3 cellular contexts compared by ENCODE assay signal in the genomic region with DNA sequence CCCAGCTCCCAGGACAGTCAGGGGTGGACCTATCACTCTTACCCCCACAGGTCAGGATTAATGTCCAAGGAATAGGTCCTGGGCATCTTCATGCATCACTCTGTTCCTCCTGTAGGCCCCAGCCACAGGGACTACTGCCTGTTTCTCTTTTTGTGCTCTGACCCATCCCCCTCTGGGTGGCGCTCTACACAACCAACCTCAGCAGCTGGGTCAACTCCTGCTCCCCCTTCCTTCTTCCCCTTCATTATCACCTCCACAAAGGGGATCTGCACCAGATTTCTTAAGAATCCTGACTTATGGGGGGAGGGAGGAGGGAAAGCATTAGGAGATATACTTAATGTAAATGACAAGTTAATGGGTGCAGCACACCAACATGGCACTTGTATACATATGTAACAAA.
TF ChIP-seq lines count a peak whose summit lies in the region.

No MANE protein-coding gene starts in this region.

TF ChIP-seq in SK-N-SH, 30 proteins besides CTCF, POLR2A, EP300 and RAD21 (continued from another document):
- TF ChIP-seq REST (IDR thresholded peaks at IDR 0.05; ENCODE audit: low read depth, low read length) (no peak), FOXJ3 (CRISPR knock-in tag; IDR thresholded peaks at IDR 0.05) (no peak), CHD2 (IDR thresholded peaks at IDR 0.05; ENCODE audit: low read length, partially characterized antibody) (no peak), FOSL2 (IDR thresholded peaks at IDR 0.05; ENCODE audit: borderline replicate concordance, low read depth) (no peak), MAX (IDR thresholded peaks at IDR 0.05; ENCODE audit: low read depth) (no peak), TAF1 (IDR thresholded peaks at IDR 0.05; ENCODE audit: borderline replicate concordance, low read depth, low read length) (no peak)

TF ChIP-seq in SK-N-SH treated with all-trans-retinoic acid at 6 μM for 48 hours, 23 proteins besides CTCF, POLR2A, EP300 and RAD21:
- no peak for TF ChIP-seq ZNF565 (CRISPR knock-in tag; conservative IDR thresholded peaks at IDR 0.05; ENCODE audit: low read depth)
- TF ChIP-seq, protein P1, sequence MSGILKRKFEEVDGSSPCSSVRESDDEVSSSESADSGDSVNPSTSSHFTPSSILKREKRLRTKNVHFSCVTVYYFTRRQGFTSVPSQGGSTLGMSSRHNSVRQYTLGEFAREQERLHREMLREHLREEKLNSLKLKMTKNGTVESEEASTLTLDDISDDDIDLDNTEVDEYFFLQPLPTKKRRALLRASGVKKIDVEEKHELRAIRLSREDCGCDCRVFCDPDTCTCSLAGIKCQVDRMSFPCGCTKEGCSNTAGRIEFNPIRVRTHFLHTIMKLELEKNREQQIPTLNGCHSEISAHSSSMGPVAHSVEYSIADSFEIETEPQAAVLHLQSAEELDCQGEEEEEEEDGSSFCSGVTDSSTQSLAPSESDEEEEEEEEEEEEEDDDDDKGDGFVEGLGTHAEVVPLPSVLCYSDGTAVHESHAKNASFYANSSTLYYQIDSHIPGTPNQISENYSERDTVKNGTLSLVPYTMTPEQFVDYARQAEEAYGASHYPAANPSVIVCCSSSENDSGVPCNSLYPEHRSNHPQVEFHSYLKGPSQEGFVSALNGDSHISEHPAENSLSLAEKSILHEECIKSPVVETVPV (CRISPR knock-in tag; IDR thresholded peaks at IDR 0.05): no peak
- TF ChIP-seq CSDC2 (CRISPR knock-in tag; IDR thresholded peaks at IDR 0.05): no peak
- TF ChIP-seq ZNF8 (CRISPR knock-in tag; IDR thresholded peaks at IDR 0.05): no peak
- no peak for TF ChIP-seq BACH2 (CRISPR knock-in tag; IDR thresholded peaks at IDR 0.05; ENCODE audit: borderline replicate concordance)
- TF ChIP-seq GLIS3 (CRISPR knock-in tag; IDR thresholded peaks at IDR 0.05): no peak
- TF ChIP-seq, protein P2, sequence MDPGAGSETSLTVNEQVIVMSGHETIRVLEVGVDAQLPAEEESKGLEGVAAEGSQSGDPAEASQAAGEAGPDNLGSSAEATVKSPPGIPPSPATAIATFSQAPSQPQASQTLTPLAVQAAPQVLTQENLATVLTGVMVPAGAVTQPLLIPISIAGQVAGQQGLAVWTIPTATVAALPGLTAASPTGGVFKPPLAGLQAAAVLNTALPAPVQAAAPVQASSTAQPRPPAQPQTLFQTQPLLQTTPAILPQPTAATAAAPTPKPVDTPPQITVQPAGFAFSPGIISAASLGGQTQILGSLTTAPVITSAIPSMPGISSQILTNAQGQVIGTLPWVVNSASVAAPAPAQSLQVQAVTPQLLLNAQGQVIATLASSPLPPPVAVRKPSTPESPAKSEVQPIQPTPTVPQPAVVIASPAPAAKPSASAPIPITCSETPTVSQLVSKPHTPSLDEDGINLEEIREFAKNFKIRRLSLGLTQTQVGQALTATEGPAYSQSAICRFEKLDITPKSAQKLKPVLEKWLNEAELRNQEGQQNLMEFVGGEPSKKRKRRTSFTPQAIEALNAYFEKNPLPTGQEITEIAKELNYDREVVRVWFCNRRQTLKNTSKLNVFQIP (CRISPR knock-in tag; IDR thresholded peaks at IDR 0.05; ENCODE audit: borderline replicate concordance, low read depth): no peak
- TF ChIP-seq ZC3H10 (CRISPR knock-in tag; IDR thresholded peaks at IDR 0.05): no peak
- TF ChIP-seq SNAI2 (CRISPR knock-in tag; IDR thresholded peaks at IDR 0.05): no peak
- no peak for TF ChIP-seq ISL1 (CRISPR knock-in tag; IDR thresholded peaks at IDR 0.05)
- TF ChIP-seq TOX (CRISPR knock-in tag; IDR thresholded peaks at IDR 0.05; ENCODE audit: borderline replicate concordance): no peak

TF ChIP-seq in WTC11, 78 proteins besides CTCF, POLR2A, EP300 and RAD21:
- TF ChIP-seq AR (CRISPR knock-in tag; IDR thresholded peaks at IDR 0.05) (no peak), ERG (CRISPR knock-in tag; IDR thresholded peaks at IDR 0.05) (no peak), PRRX2 (CRISPR knock-in tag; IDR thresholded peaks at IDR 0.05) (no peak), JUN (CRISPR knock-in tag; IDR thresholded peaks at IDR 0.05) (no peak), MXD4 (CRISPR knock-in tag; IDR thresholded peaks at IDR 0.05; ENCODE audit: borderline replicate concordance) (no peak), ZBTB43 (CRISPR knock-in tag; IDR thresholded peaks at IDR 0.05) (no peak), SMAD3 (CRISPR knock-in tag; IDR thresholded peaks at IDR 0.05; ENCODE audit: borderline replicate concordance) (no peak), ZNF671 (CRISPR knock-in tag; IDR thresholded peaks at IDR 0.05) (no peak), ATF6 (CRISPR knock-in tag; IDR thresholded peaks at IDR 0.05) (no peak)
- TF ChIP-seq, protein P3, sequence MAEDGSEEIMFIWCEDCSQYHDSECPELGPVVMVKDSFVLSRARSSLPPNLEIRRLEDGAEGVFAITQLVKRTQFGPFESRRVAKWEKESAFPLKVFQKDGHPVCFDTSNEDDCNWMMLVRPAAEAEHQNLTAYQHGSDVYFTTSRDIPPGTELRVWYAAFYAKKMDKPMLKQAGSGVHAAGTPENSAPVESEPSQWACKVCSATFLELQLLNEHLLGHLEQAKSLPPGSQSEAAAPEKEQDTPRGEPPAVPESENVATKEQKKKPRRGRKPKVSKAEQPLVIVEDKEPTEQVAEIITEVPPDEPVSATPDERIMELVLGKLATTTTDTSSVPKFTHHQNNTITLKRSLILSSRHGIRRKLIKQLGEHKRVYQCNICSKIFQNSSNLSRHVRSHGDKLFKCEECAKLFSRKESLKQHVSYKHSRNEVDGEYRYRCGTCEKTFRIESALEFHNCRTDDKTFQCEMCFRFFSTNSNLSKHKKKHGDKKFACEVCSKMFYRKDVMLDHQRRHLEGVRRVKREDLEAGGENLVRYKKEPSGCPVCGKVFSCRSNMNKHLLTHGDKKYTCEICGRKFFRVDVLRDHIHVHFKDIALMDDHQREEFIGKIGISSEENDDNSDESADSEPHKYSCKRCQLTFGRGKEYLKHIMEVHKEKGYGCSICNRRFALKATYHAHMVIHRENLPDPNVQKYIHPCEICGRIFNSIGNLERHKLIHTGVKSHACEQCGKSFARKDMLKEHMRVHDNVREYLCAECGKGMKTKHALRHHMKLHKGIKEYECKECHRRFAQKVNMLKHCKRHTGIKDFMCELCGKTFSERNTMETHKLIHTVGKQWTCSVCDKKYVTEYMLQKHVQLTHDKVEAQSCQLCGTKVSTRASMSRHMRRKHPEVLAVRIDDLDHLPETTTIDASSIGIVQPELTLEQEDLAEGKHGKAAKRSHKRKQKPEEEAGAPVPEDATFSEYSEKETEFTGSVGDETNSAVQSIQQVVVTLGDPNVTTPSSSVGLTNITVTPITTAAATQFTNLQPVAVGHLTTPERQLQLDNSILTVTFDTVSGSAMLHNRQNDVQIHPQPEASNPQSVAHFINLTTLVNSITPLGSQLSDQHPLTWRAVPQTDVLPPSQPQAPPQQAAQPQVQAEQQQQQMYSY (CRISPR knock-in tag; IDR thresholded peaks at IDR 0.05): no peak
- TF ChIP-seq, protein P4, sequence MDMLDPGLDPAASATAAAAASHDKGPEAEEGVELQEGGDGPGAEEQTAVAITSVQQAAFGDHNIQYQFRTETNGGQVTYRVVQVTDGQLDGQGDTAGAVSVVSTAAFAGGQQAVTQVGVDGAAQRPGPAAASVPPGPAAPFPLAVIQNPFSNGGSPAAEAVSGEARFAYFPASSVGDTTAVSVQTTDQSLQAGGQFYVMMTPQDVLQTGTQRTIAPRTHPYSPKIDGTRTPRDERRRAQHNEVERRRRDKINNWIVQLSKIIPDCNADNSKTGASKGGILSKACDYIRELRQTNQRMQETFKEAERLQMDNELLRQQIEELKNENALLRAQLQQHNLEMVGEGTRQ (CRISPR knock-in tag; IDR thresholded peaks at IDR 0.05): no peak
